21 cellular contexts compared by ENCODE assay signal in the genomic region with DNA sequence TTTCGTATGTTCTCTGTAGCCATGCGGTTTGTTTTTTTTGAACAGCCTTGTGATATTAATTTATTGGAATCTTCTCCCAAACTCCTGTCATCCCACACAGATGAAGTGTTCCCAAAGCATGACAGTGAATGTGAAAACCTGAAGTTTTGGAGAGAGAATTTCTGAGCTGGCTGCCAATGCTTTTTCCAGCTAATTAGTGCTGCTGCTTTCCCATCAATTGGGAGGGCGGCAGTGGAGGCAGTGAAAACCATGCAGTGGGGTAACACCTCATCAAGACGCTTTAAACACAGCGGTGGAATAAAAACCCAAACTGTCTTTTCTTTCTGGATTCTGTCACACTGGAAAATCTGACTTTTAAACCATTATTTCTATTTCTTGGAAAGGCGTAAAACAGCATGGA.
"Had no signal": no experiment of that assay in that cellular context is flagged by ENCODE, and none has a peak within 500 bp of the region (broad histone marks: within the 10 kb centered on the region; RNA-seq: fewer than 3 reads in every experiment).

No MANE protein-coding gene starts in this region.

- ATAC-seq: activated CD8-positive, alpha-beta T cell treated with anti-CD3 and anti-CD28 coated beads for 36 hours; activated T-cell treated with anti-CD3 and anti-CD28 coated beads, Interleukin-2, amount 50 U/mL, for 4 hours; activated T-helper 17 cell treated with anti-CD3 and anti-CD28 coated beads, Interleukin-2, amount 50 U/mL, for 72 hours; gastroesophageal sphincter; naive thymus-derived CD8-positive, alpha-beta T cell; right cardiac atrium; stimulated activated naive CD8-positive, alpha-beta T cell treated with anti-CD3 and anti-CD28 coated beads, Interleukin-15, Interleukin-2, amounts not matched to agents 100 U/mL and 50 U/mL, for 24 hours had no signal

- DNase-seq: activated CD4-positive, alpha-beta T cell treated with anti-CD3 and anti-CD28 coated beads, Interleukin-2, amount 50 U/mL, for 1 hour; activated CD4-positive, CD25-positive, alpha-beta regulatory T cell treated with anti-CD3 and anti-CD28 coated beads, Interleukin-2, amount 50 U/mL, for 72 hours; activated CD8-positive, alpha-beta T cell treated with anti-CD3 and anti-CD28 coated beads for 36 hours; activated gamma-delta T cell treated with Interleukin-2 at 50 U/mL for 16 hours; activated naive CD4-positive, alpha-beta T cell treated with anti-CD3 and anti-CD28 coated beads, Interleukin-2, amount 50 U/mL, for 16 hours; activated T-cell treated with anti-CD3 and anti-CD28 coated beads, Interleukin-2, amount 50 U/mL, for 4 hours; amniotic stem cell; dermis blood vessel endothelial cell; effector CD8-positive, alpha-beta T cell; immature natural killer cell; mesenchymal stem cell; naive thymus-derived CD8-positive, alpha-beta T cell; right cardiac atrium; stimulated activated CD4-positive, alpha-beta T cell treated with anti-CD3 and anti-CD28 coated beads, Interleukin-2, amount 100 ng/mL, for 48 hours; stimulated activated naive CD8-positive, alpha-beta T cell treated with anti-CD3 and anti-CD28 coated beads, Interleukin-15, Interleukin-2, amounts not matched to agents 100 U/mL and 50 U/mL, for 24 hours; T-helper 2 cell; testis; transverse colon had no signal

- H3K4me1 ChIP-seq: gastroesophageal sphincter, testis, transverse colon had no signal

- H3K9me3 ChIP-seq: gastroesophageal sphincter, testis, transverse colon had no signal

- H3K27ac Mint-ChIP-seq: activated CD8-positive, alpha-beta T cell treated with anti-CD3 and anti-CD28 coated beads for 36 hours; activated T-helper 17 cell treated with anti-CD3 and anti-CD28 coated beads, Interleukin-2, amount 50 U/mL, for 72 hours; immature natural killer cell; naive thymus-derived CD8-positive, alpha-beta T cell had no signal

- H3K27ac ChIP-seq: gastroesophageal sphincter, testis, transverse colon had no signal

- H3K4me1 Mint-ChIP-seq: activated T-helper 17 cell treated with anti-CD3 and anti-CD28 coated beads, Interleukin-2, amount 50 U/mL, for 72 hours; immature natural killer cell; naive thymus-derived CD8-positive, alpha-beta T cell; neural crest cell had no signal

- H3K27me3 Mint-ChIP-seq: activated CD8-positive, alpha-beta T cell treated with anti-CD3 and anti-CD28 coated beads for 36 hours had no signal

- H3K36me3 Mint-ChIP-seq: immature natural killer cell; naive thymus-derived CD8-positive, alpha-beta T cell had no signal

- H3K36me3 ChIP-seq: gastroesophageal sphincter, transverse colon had no signal

- H3K9me3 Mint-ChIP-seq: activated CD8-positive, alpha-beta T cell treated with anti-CD3 and anti-CD28 coated beads for 36 hours; activated T-cell treated with anti-CD3 and anti-CD28 coated beads, Interleukin-2, amount 50 U/mL, for 4 hours; activated T-helper 17 cell treated with anti-CD3 and anti-CD28 coated beads, Interleukin-2, amount 50 U/mL, for 72 hours; immature natural killer cell; neural crest cell had no signal

- H3K4me3 ChIP-seq: gastroesophageal sphincter, testis, transverse colon had no signal

- H3K4me3 Mint-ChIP-seq: activated CD8-positive, alpha-beta T cell treated with anti-CD3 and anti-CD28 coated beads for 36 hours; activated T-cell treated with anti-CD3 and anti-CD28 coated beads, Interleukin-2, amount 50 U/mL, for 4 hours; activated T-helper 17 cell treated with anti-CD3 and anti-CD28 coated beads, Interleukin-2, amount 50 U/mL, for 72 hours; immature natural killer cell; naive thymus-derived CD8-positive, alpha-beta T cell; neural crest cell had no signal

- H3K27me3 ChIP-seq: gastroesophageal sphincter, testis, transverse colon had no signal
